8 cellular contexts compared by ENCODE assay signal in the genomic region with DNA sequence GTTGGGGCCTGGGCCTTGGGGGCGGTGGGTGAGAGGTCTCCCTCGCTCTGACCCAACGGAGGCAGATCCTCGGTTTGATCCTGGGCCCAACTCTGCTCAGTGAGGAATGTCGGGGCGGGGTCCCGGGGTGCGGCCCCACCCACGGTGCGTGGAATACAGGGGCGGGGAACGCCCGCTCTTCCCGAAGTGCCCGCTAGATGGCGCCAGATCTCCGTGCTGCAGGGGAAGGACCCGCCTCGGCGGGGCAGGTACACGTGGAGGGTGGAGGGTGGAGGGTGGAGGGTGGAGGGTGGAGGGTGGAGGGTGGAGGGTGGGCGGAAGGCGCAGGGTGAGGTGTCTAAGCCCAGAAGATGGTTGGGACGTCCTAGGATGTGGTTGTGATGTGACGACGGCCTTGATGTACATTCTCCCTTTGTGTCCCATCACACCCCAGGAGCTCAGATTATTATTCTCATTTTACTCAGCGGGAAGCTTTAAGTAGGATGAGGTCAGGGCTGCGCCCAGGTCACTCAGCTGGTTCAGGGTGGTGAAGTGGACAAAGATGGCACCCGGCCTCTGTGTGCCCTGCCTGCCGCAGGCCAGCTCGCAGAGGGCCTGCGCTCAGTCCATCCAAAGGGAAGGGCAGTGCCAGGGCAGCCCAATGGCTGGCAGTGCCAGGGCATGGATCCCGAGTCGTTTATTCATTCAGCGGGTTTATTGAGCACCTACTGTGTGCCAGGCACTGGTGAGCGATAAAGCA. TPM values are rescaled to one million over a fixed set of nuclear protein-coding genes. Genes with fewer than 3 reads are reported as not detected.
DNase-seq lines count a peak whose midpoint lies in the region; ATAC-seq and TF ChIP-seq lines count a peak whose summit lies in the region.

No MANE protein-coding gene starts in this region.

- H3K14ac ChIP-seq in mesenchymal stem cell (ENCODE audit: low read length in 2 of 2) = no peak overlapping the region

- no peak for DNase-seq in AG04449 (ENCODE audit: low read depth, low spot score)
- peak; percentile 46 for DNase-seq in NCI-H446 treated with DMSO at 0.1 percent for 48 hours (lab: John Stamatoyannopoulos, UW)
- DNase-seq in activated CD4-positive, alpha-beta memory T cell treated with anti-CD3 and anti-CD28 coated beads for 36 hours = peak; percentile 91
- peak; percentile 68 for DNase-seq in dermis blood vessel endothelial cell
- peak; percentile 45 for DNase-seq in mesenchymal stem cell
- DNase-seq in stimulated activated CD8-positive, alpha-beta memory T cell treated with anti-CD3 and anti-CD28 coated beads, Interleukin-2, amount 100 ng/mL, for 1 hour (ENCODE audit: low read depth in 2 of 2) = peak; percentile 74 to 78

- H3K36me3 Mint-ChIP-seq in activated CD4-positive, alpha-beta memory T cell treated with anti-CD3 and anti-CD28 coated beads for 36 hours = no peaks in the 10 kb centered on the region

- ATAC-seq in GM18517 (IDR thresholded peaks at IDR 0.05; ENCODE audit: unreplicated experiment) = peak; percentile 70
- ATAC-seq in HG03045 (IDR thresholded peaks at IDR 0.05; ENCODE audit: unreplicated experiment) = peak; percentile 82

- 54% methylated on average over 15 of the region's 36 CpGs for WGBS in mesenchymal stem cell

- peak overlapping the region; percentile 11 for H2BK5ac ChIP-seq in mesenchymal stem cell (ENCODE audit: low read depth, low read length, poor library complexity, severe bottlenecking)

- H3K4me1 Mint-ChIP-seq in activated CD4-positive, alpha-beta memory T cell treated with anti-CD3 and anti-CD28 coated beads for 36 hours (ENCODE audit: low read depth) = peaks cover 11% of the 10 kb centered on the region

- H2BK120ac ChIP-seq in mesenchymal stem cell (ENCODE audit: low read depth, low read length) = no peak overlapping the region

- no peak overlapping the region for H3K27ac ChIP-seq in mesenchymal stem cell (ENCODE audit: low read length, poor library complexity, severe bottlenecking)

- peak; percentile 93 for TF ChIP-seq CTCF in AG04449 (IDR thresholded peaks at IDR 0.05; ENCODE audit: insufficient read depth, low read length, missing control alignments)

- no peak overlapping the region for H3K27ac Mint-ChIP-seq in activated CD4-positive, alpha-beta memory T cell treated with anti-CD3 and anti-CD28 coated beads for 36 hours

- POLR2A ChIA-PET in AG04449 (lab: Yijun Ruan, JAX) = interaction anchor here (0.6 to 1.5 kb wide), 4 partner anchors 9 to 101 kb away, joined by 3 to 5 read pairs (median 3); no protein-coding TSS in a partner anchor
- POLR2A ChIA-PET in activated CD4-positive, alpha-beta memory T cell treated with anti-CD3 and anti-CD28 coated beads for 36 hours (lab: Charles Lee) = interaction anchor here (1.5 kb wide), 1 partner anchor 8 kb away, joined by 6 read pairs; no protein-coding TSS in a partner anchor

- no peaks in the 10 kb centered on the region for H3K9me3 ChIP-seq in mesenchymal stem cell (ENCODE audit: control insufficient read depth, low read length)

- H4K8ac ChIP-seq in mesenchymal stem cell (ENCODE audit: low read length) = peak overlapping the region; percentile 91

- no peaks in the 10 kb centered on the region for H3K27me3 Mint-ChIP-seq in activated CD4-positive, alpha-beta memory T cell treated with anti-CD3 and anti-CD28 coated beads for 36 hours

- no peaks in the 10 kb centered on the region for H3K27me3 ChIP-seq in mesenchymal stem cell (ENCODE audit: control insufficient read depth in 1 of 2, insufficient read depth in 1 of 2, low read length in 2 of 2)

- peak overlapping the region; percentile 53 for H3K4me3 Mint-ChIP-seq in activated CD4-positive, alpha-beta memory T cell treated with anti-CD3 and anti-CD28 coated beads for 36 hours

- no peak overlapping the region for H2BK15ac ChIP-seq in mesenchymal stem cell (ENCODE audit: low read depth, poor library complexity, severe bottlenecking)

- peak overlapping the region; percentile 27 for H2AK5ac ChIP-seq in mesenchymal stem cell (ENCODE audit: low read length, severe bottlenecking)

- peaks cover 33% of the 10 kb centered on the region for H3K4me1 ChIP-seq in mesenchymal stem cell (ENCODE audit: control insufficient read depth, insufficient read depth, low read depth, low read length)

- no peak overlapping the region for H4K91ac ChIP-seq in mesenchymal stem cell (ENCODE audit: low read length)

- intact Hi-C loops in activated CD4-positive, alpha-beta memory T cell treated with anti-CD3 and anti-CD28 coated beads for 36 hours (cut with micrococcal nuclease) = loop anchor here (1.0 to 5.0 kb wide), 8 partner anchors 9 to 388 kb away; partner anchors contain the start of genes IRGM and RBM22

- no peak overlapping the region for H3K23ac ChIP-seq in mesenchymal stem cell (ENCODE audit: low read length in 2 of 2)

- H3K4me2 ChIP-seq in mesenchymal stem cell (ENCODE audit: low read length, poor library complexity, severe bottlenecking) = peak overlapping the region; percentile 54

- no peaks in the 10 kb centered on the region for H3K36me3 ChIP-seq in mesenchymal stem cell (ENCODE audit: control insufficient read depth in 1 of 2, insufficient read depth in 2 of 2, low read depth in 1 of 2, low read length in 2 of 2)

- no peaks in the 10 kb centered on the region for H3K79me1 ChIP-seq in mesenchymal stem cell (replicated peaks; ENCODE audit: low read length, poor library complexity, severe bottlenecking)

- H2BK12ac ChIP-seq in mesenchymal stem cell (ENCODE audit: low read length in 2 of 2) = peak overlapping the region; percentile 75 to 86

- H3K18ac ChIP-seq in mesenchymal stem cell (ENCODE audit: low read depth in 1 of 2, low read length in 2 of 2) = peak overlapping the region in 1 of 2 experiments; percentile 72

- H3K9me3 Mint-ChIP-seq in activated CD4-positive, alpha-beta memory T cell treated with anti-CD3 and anti-CD28 coated beads for 36 hours = no peaks in the 10 kb centered on the region

- CTCF ChIA-PET in AG04449 (lab: Yijun Ruan, JAX) = interaction anchor here (0.6 to 7.8 kb wide), 46 partner anchors 9 to 590 kb away, joined by 3 to 157 read pairs (median 5); partner anchors contain the start of genes IRGM, MYOZ3, RBM22 and RPS14
- CTCF ChIA-PET in activated CD4-positive, alpha-beta memory T cell treated with anti-CD3 and anti-CD28 coated beads for 36 hours (lab: Charles Lee) = interaction anchor here (0.6 to 2.4 kb wide), 17 partner anchors 9 to 391 kb away, joined by 3 to 25 read pairs (median 4); partner anchors contain the start of genes IRGM, RBM22 and RPS14

- H3K9ac ChIP-seq in mesenchymal stem cell (ENCODE audit: low read length) = peak overlapping the region; percentile 58

- peak overlapping the region; percentile 18 for H3K4me3 ChIP-seq in AG04449 (ENCODE audit: low read depth, low read length)
- H3K4me3 ChIP-seq in mesenchymal stem cell (ENCODE audit: insufficient read depth in 1 of 2, low read depth in 1 of 2, low read length in 2 of 2) = no peak overlapping the region

- no peak overlapping the region for H2AFZ ChIP-seq in mesenchymal stem cell (ENCODE audit: low read depth, low read length)

- peak overlapping the region; percentile 57 to 60 for H3K4ac ChIP-seq in mesenchymal stem cell (ENCODE audit: low read depth in 1 of 2, low read length in 2 of 2)

RNA-seq across cellular contexts. Expression of gene RPS14, which starts 9.4 kb away (rescaled TPM):
- total RNA-seq in activated CD4-positive, alpha-beta memory T cell treated with anti-CD3 and anti-CD28 coated beads for 36 hours = 1,000 to 10,000 TPM; 3,748 to 3,882 TPM
- total RNA-seq in dermis blood vessel endothelial cell = 1,615 and 3,652 TPM in 2 replicates
- 3,588 TPM for polyA plus RNA-seq in mesenchymal stem cell (2013, experiment 1 of 2)
- 3,623 TPM for polyA plus RNA-seq in mesenchymal stem cell (2013, experiment 2 of 2)

RNA-seq across cellular contexts. Expression of gene CD74, which starts 46.3 kb away (rescaled TPM):
- total RNA-seq in activated CD4-positive, alpha-beta memory T cell treated with anti-CD3 and anti-CD28 coated beads for 36 hours = 100 to 1,000 TPM; 251 to 254 TPM
- total RNA-seq in dermis blood vessel endothelial cell = 2.8 and 4.8 TPM in 2 replicates
- 0.43 TPM for polyA plus RNA-seq in mesenchymal stem cell (2013, experiment 1 of 2)
- 0.36 TPM for polyA plus RNA-seq in mesenchymal stem cell (2013, experiment 2 of 2)

RNA-seq across cellular contexts. Expression of gene NDST1, which starts 48.9 kb away (rescaled TPM):
- 1 to 10 TPM; 2.5 to 2.6 TPM for total RNA-seq in activated CD4-positive, alpha-beta memory T cell treated with anti-CD3 and anti-CD28 coated beads for 36 hours
- 68.1 and 99.5 TPM in 2 replicates for total RNA-seq in dermis blood vessel endothelial cell
- polyA plus RNA-seq in mesenchymal stem cell (2013, experiment 1 of 2) = 64.3 TPM
- polyA plus RNA-seq in mesenchymal stem cell (2013, experiment 2 of 2) = 64.6 TPM

Comparison
In these comparisons a context has a peak if more than half of its experiments do, and no peak if none do; other contexts are left out.
1. RNA of gene CD74, which starts 46.3 kb away (total RNA-seq): 251 to 254 TPM in activated CD4-positive, alpha-beta memory T cell treated with anti-CD3 and anti-CD28 coated beads for 36 hours; 2.8 to 4.8 TPM in dermis blood vessel endothelial cell; every median in the first group is over 10 times any median in the second.
2. RNA of gene NDST1, which starts 48.9 kb away (total RNA-seq): 68.1 to 99.5 TPM in dermis blood vessel endothelial cell; 2.5 to 2.6 TPM in activated CD4-positive, alpha-beta memory T cell treated with anti-CD3 and anti-CD28 coated beads for 36 hours; every median in the first group is over 10 times any median in the second.